In the genomic region with DNA sequence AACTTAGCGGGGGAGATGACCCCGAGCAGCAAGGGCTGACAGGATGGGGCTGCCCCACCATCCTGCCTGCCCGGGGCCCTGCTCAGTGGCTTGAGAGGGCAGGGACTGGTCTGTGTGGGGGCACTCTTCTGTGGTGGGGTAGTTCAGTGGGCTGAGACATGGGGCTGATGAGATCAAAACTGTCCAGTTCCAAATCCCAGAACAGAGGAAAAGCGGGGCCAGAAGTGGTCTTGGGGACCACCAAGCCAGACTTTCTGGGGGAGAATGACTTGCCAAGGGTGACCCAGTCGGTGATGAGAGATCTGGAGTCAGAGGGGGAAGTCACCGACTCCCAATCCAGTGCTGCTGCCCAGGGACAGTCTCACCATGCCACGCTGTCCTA, we compare ENCODE assay signal across 23 cellular contexts. TPM values are rescaled to one million over a fixed set of nuclear protein-coding genes. Genes with fewer than 3 reads are reported as not detected.
A peak's percentile ranks its signal among the peaks of the same experiment; 100 is the strongest.
DNase-seq lines count a peak whose midpoint lies in the region; ATAC-seq and FAIRE-seq lines count a peak whose summit lies in the region.
"Had no signal": no experiment of that assay in that cellular context is flagged by ENCODE, and none has a peak within 500 bp of the region (broad histone marks: within the 10 kb centered on the region; RNA-seq: fewer than 3 reads in every experiment).

No MANE protein-coding gene starts in this region.

- FAIRE-seq in HTR-8/SVneo (lab: Jason Lieb, UNC) = peak; percentile 68
- FAIRE-seq: GM18507 had no signal

- H3K4me1 Mint-ChIP-seq in natural killer cell treated with Interleukin-12 subunit alpha and Interleukin-12 subunit beta and Interleukin-15 and Interleukin-18, amount 100 ng/mL, for 72 hours (ENCODE audit: low read depth in 2 of 2) = peaks cover 0 to 3% of the 10 kb centered on the region in 2 donors
- H3K4me1 Mint-ChIP-seq: CD4-positive, alpha-beta memory T cell; IgD-negative memory B cell had no signal

- no peak overlapping the region for H3K27ac Mint-ChIP-seq in natural killer cell treated with Interleukin-12 subunit alpha and Interleukin-12 subunit beta and Interleukin-15 and Interleukin-18, amount 100 ng/mL, for 72 hours
- H3K27ac Mint-ChIP-seq: GM23338, HFFc6 had no signal

- no peak for DNase-seq in HTR-8/SVneo (ENCODE audit: insufficient read length, low spot score)
- no peak for DNase-seq in caudate nucleus (lab: John Stamatoyannopoulos, UW)
- DNase-seq in left lobe of liver (ENCODE audit: low spot score) = no peak
- DNase-seq in natural killer cell treated with Interleukin-12 subunit alpha and Interleukin-12 subunit beta and Interleukin-15 and Interleukin-18, amount 100 ng/mL, for 72 hours (ENCODE audit: low spot score) = no peak
- no peak for DNase-seq in GF-D8 (lab: John Stamatoyannopoulos, UW)
- DNase-seq: C1 segment of cervical spinal cord; CD4-positive, alpha-beta memory T cell; DMS 273 treated with DMSO at 0.1 percent for 48 hours; HFFc6; MM.1S; NCI-H1694; NCI-H526 treated with DMSO at 0.1 percent for 48 hours; RPMI8226; SHP77 had no signal

- peaks cover 3% of the 10 kb centered on the region for H3K36me3 Mint-ChIP-seq in natural killer cell treated with Interleukin-12 subunit alpha and Interleukin-12 subunit beta and Interleukin-15 and Interleukin-18, amount 100 ng/mL, for 72 hours

- H3K27ac ChIP-seq in caudate nucleus (ENCODE audit: low read depth, low read length) (peak overlapping the region; percentile 67), temporal lobe (ENCODE audit: low read depth, low read length) (peak overlapping the region; percentile 51)
- H3K27ac ChIP-seq: KMS-11 had no signal

- no peaks in the 10 kb centered on the region for H3K9me3 Mint-ChIP-seq in natural killer cell treated with Interleukin-12 subunit alpha and Interleukin-12 subunit beta and Interleukin-15 and Interleukin-18, amount 100 ng/mL, for 72 hours
- H3K9me3 Mint-ChIP-seq: CD4-positive, alpha-beta memory T cell; GM23338 had no signal

- H3K27me3 Mint-ChIP-seq in natural killer cell treated with Interleukin-12 subunit alpha and Interleukin-12 subunit beta and Interleukin-15 and Interleukin-18, amount 100 ng/mL, for 72 hours = no peaks in the 10 kb centered on the region

- H3K4me3 Mint-ChIP-seq in natural killer cell treated with Interleukin-12 subunit alpha and Interleukin-12 subunit beta and Interleukin-15 and Interleukin-18, amount 100 ng/mL, for 72 hours = no peak overlapping the region
- H3K4me3 Mint-ChIP-seq: CD4-positive, alpha-beta memory T cell; GM23338; HFFc6; IgD-negative memory B cell had no signal

- ATAC-seq in left lobe of liver (peak; percentile 16), GM18520 (IDR thresholded peaks at IDR 0.05; ENCODE audit: unreplicated experiment) (no peak)
- ATAC-seq in natural killer cell treated with Interleukin-12 subunit alpha and Interleukin-12 subunit beta and Interleukin-15 and Interleukin-18, amount 100 ng/mL, for 72 hours = no peak
- ATAC-seq: GM23338 had no signal

RNA-seq across cellular contexts. Expression of gene GOSR2, which starts 27.6 kb away (rescaled TPM):
- total RNA-seq in left lobe of liver (28.1 TPM), temporal lobe (37.1 TPM)
- total RNA-seq in natural killer cell treated with Interleukin-12 subunit alpha and Interleukin-12 subunit beta and Interleukin-15 and Interleukin-18, amount 100 ng/mL, for 72 hours = 10 to 100 TPM; 76.9 to 79.8 TPM

RNA-seq across cellular contexts. Expression of gene RPRML, which starts 28.4 kb away (rescaled TPM):
- total RNA-seq in left lobe of liver = not detected
- total RNA-seq in temporal lobe = 4.2 TPM
- not detected for total RNA-seq in natural killer cell treated with Interleukin-12 subunit alpha and Interleukin-12 subunit beta and Interleukin-15 and Interleukin-18, amount 100 ng/mL, for 72 hours
- total RNA-seq: A673; CD4-positive, alpha-beta memory T cell; HFFc6; NCI-H460; SK-MEL-5 had no signal
